Comparison of ENCODE assay signal across 22 cellular contexts in genomic region chr1:2808831-2809605, GRCh38.
"Had no signal": no experiment of that assay in that cellular context is flagged by ENCODE, and none has a peak within 500 bp of the region (broad histone marks: within the 10 kb centered on the region; RNA-seq: fewer than 3 reads in every experiment).

No MANE protein-coding gene starts in this region.

- H3K9me3 ChIP-seq: mucosa of descending colon had no signal

- H3K79me2 ChIP-seq: hepatocyte had no signal

- H3K4me1 ChIP-seq: esophagus muscularis mucosa, foreskin keratinocyte, gastroesophageal sphincter, heart left ventricle, left lung, lower lobe of right lung had no signal

- H3K27ac ChIP-seq: coronary artery, dorsolateral prefrontal cortex, esophagus muscularis mucosa, foreskin keratinocyte, gastroesophageal sphincter, heart left ventricle, hepatocyte, left lung, lower lobe of right lung had no signal

- FAIRE-seq: colon, endothelial cell of umbilical vein, frontal cortex, islet of Langerhans, keratinocyte had no signal

- H3K4me3 ChIP-seq: coronary artery, dorsolateral prefrontal cortex, esophagus muscularis mucosa, gastroesophageal sphincter, heart left ventricle, hepatocyte, left lung, lower lobe of right lung, mucosa of descending colon had no signal

- H3K36me3 ChIP-seq: esophagus muscularis mucosa, gastroesophageal sphincter, heart left ventricle, left lung, lower lobe of right lung had no signal

- H3K27me3 ChIP-seq: foreskin keratinocyte, hepatocyte had no signal

- H2AFZ ChIP-seq: hepatocyte had no signal

- H3K4me2 ChIP-seq: hepatocyte had no signal

- ATAC-seq: foreskin keratinocyte, gastroesophageal sphincter, left cardiac atrium, left lung, left ventricle myocardium superior, lower lobe of right lung, mucosa of descending colon had no signal

- DNase-seq: dermis blood vessel endothelial cell; dorsolateral prefrontal cortex; effector CD4-positive, alpha-beta T cell; effector memory CD4-positive, alpha-beta T cell; foreskin keratinocyte; heart left ventricle; hypothalamus; left cardiac atrium; left ventricle myocardium superior; lower lobe of right lung; mesenchymal stem cell; mucosa of descending colon had no signal
